In genomic region chr16:66516808-66517585, GRCh38 we compare ENCODE assay signal across 8 cellular contexts. TPM values are rescaled to one million over a fixed set of nuclear protein-coding genes. Genes with fewer than 3 reads are reported as not detected.
DNase-seq lines count a peak whose midpoint lies in the region; ATAC-seq and TF ChIP-seq lines count a peak whose summit lies in the region.

No MANE protein-coding gene starts in this region.

- peak overlapping the region; percentile 63 for H3K9ac ChIP-seq in SK-N-SH

- CTCF ChIA-PET in CD8-positive, alpha-beta memory T cell (lab: Charles Lee): interaction anchor here (0.7 to 1.5 kb wide), 3 partner anchors 27 to 40 kb away, joined by 3 to 6 read pairs (median 3); partner anchors contain the start of gene CKLF
- CTCF ChIA-PET in SK-N-SH (lab: Yijun Ruan, JAX): interaction anchor here (2.6 kb wide), 1 partner anchor 110 kb away, joined by 8 read pairs; no protein-coding TSS in a partner anchor

- H3K4me3 ChIP-seq in CD8-positive, alpha-beta memory T cell (ENCODE audit: low read length): peak overlapping the region; percentile 16
- H3K4me3 ChIP-seq in SK-N-SH (ENCODE audit: low read depth in 2 of 2, low read length in 1 of 2): no peak overlapping the region
- peak overlapping the region in 10 of 12 donors; percentile 21 to 50 (median 30) for H3K4me3 ChIP-seq in heart left ventricle
- H3K4me3 ChIP-seq in psoas muscle: peak overlapping the region; percentile 58
- no peak overlapping the region for H3K4me3 ChIP-seq in urinary bladder (ENCODE audit: low read depth, low read length)

- POLR2A ChIA-PET in CD8-positive, alpha-beta memory T cell (lab: Charles Lee): interaction anchor here (0.5 to 1.1 kb wide), 2 partner anchors 36 to 355 kb away, joined by 3 to 7 read pairs; partner anchors contain the start of gene CKLF
- POLR2A ChIA-PET in SK-N-SH (lab: Yijun Ruan, JAX): no interaction called here

- peak overlapping the region; percentile 72 for H3K4me2 ChIP-seq in SK-N-SH

- intact Hi-C loops in heart left ventricle (cut with DNase I): loop anchor here in 5 of 10 donors (1.0 to 5.0 kb wide), 6 partner anchors 32 to 151 kb away; partner anchors contain the start of genes CKLF (in 2 of the 5), TK2 (in 2 of the 5) and CDH5 (in 1 of the 5)
- intact Hi-C loops in psoas muscle (cut with DNase I): loop anchor here in 1 of 2 donors (5.0 kb wide), 1 partner anchor 35 kb away; the partner anchor contains the start of genes CKLF and TK2

- no peaks in the 10 kb centered on the region for H3K27me3 ChIP-seq in CD8-positive, alpha-beta memory T cell (ENCODE audit: insufficient read depth, low read length, poor library complexity, severe bottlenecking)
- H3K27me3 ChIP-seq in SK-N-SH (ENCODE audit: insufficient read depth): no peaks in the 10 kb centered on the region
- H3K27me3 ChIP-seq in heart left ventricle: no peaks in the 10 kb centered on the region
- no peaks in the 10 kb centered on the region for H3K27me3 ChIP-seq in psoas muscle (ENCODE audit: insufficient read depth in 3 of 3, low read length in 2 of 3)

- peak in 1 of 2 donors; percentile 69 for TF ChIP-seq POLR2A in heart left ventricle (IDR thresholded peaks at IDR 0.05)

- H3K4me1 Mint-ChIP-seq in CD8-positive, alpha-beta memory T cell: peaks cover 72 to 86% (median 78%) of the 10 kb centered on the region in 3 donors

- peaks cover 61% of the 10 kb centered on the region for H3K4me1 ChIP-seq in CD8-positive, alpha-beta memory T cell (ENCODE audit: insufficient read depth, low read length)
- H3K4me1 ChIP-seq in SK-N-SH (ENCODE audit: control insufficient read depth in 1 of 2, insufficient read depth in 2 of 2, low read depth in 1 of 2, low read length in 1 of 2): peaks cover 15 to 29% of the 10 kb centered on the region in 2 experiments; a peak in 3 of 4 replicates
- peaks cover 18 to 87% (median 67%) of the 10 kb centered on the region in 12 donors for H3K4me1 ChIP-seq in heart left ventricle
- H3K4me1 ChIP-seq in psoas muscle: peaks cover 51% of the 10 kb centered on the region
- H3K4me1 ChIP-seq in urinary bladder (ENCODE audit: insufficient read depth): no peaks in the 10 kb centered on the region

- peak overlapping the region; percentile 53; the same call in 1 of the 2 replicates for H2AFZ ChIP-seq in SK-N-SH (ENCODE audit: low read depth)

- 33% methylated on average over 14 of the region's 15 CpGs for WGBS in SK-N-SH (ENCODE audit: low lambda C conversion rate)
- 12 to 23% (median 16%) methylated on average over 13 to 15 of the region's 15 CpGs for WGBS in heart left ventricle, 4 donors
- WGBS in psoas muscle, 3 donors: 10 to 13% (median 11%) methylated on average over 15 of the region's 15 CpGs
- 21% methylated on average over 15 of the region's 15 CpGs for WGBS in urinary bladder

- peaks cover 22% of the 10 kb centered on the region for H3F3A ChIP-seq in SK-N-SH (replicated peaks; ENCODE audit: insufficient read depth)

- DNase-seq in CD8-positive, alpha-beta memory T cell: peak; percentile 31 to 89 (median 66)
- DNase-seq in GM20000 (ENCODE audit: low spot score) (peak; percentile 92), HS-5 (ENCODE audit: low read depth) (peak; percentile 95), SK-N-SH (peak; percentile 66), heart left ventricle (peak; percentile 97 to 99 (median 98)), psoas muscle (peak; percentile 96 to 99)
- DNase-seq in activated naive CD8-positive, alpha-beta T cell treated with anti-CD3 and anti-CD28 coated beads, Interleukin-2, amount 50 U/mL, for 16 hours (ENCODE audit: low read depth, low spot score): peak; percentile 5

- H3K4me3 Mint-ChIP-seq in CD8-positive, alpha-beta memory T cell: peak overlapping the region; percentile 14 to 89 (median 68)

- ATAC-seq in heart left ventricle: peak; percentile 95 to 96 (median 96)
- peak; percentile 95 to 98 (median 96) for ATAC-seq in psoas muscle

- TF ChIP-seq CTCF in GM20000 (IDR thresholded peaks at IDR 0.05; ENCODE audit: extremely low read depth, missing control alignments): no peak
- TF ChIP-seq CTCF in SK-N-SH (IDR thresholded peaks at IDR 0.05): no peak
- TF ChIP-seq CTCF in heart left ventricle (IDR thresholded peaks at IDR 0.05): no peak
- no peak for TF ChIP-seq CTCF in psoas muscle (IDR thresholded peaks at IDR 0.05)

- H3K27me3 Mint-ChIP-seq in CD8-positive, alpha-beta memory T cell: no peaks in the 10 kb centered on the region

- no peaks in the 10 kb centered on the region for H3K9me2 ChIP-seq in SK-N-SH

- H3K9me3 ChIP-seq in CD8-positive, alpha-beta memory T cell (ENCODE audit: low read length): no peaks in the 10 kb centered on the region
- H3K9me3 ChIP-seq in SK-N-SH: no peaks in the 10 kb centered on the region
- no peaks in the 10 kb centered on the region for H3K9me3 ChIP-seq in heart left ventricle
- H3K9me3 ChIP-seq in psoas muscle: no peaks in the 10 kb centered on the region

- H3K27ac ChIP-seq in CD8-positive, alpha-beta memory T cell (ENCODE audit: low read depth, low read length): peak overlapping the region; percentile 80
- H3K27ac ChIP-seq in SK-N-SH (ENCODE audit: low read depth in 2 of 2, low read length in 1 of 2) (peak overlapping the region; percentile 89 to 94), heart left ventricle (peak overlapping the region; percentile 89 to 100 (median 97)), psoas muscle (peak overlapping the region; percentile 99), urinary bladder (ENCODE audit: low read depth) (peak overlapping the region; percentile 96)

- no peaks in the 10 kb centered on the region for H3K36me3 ChIP-seq in CD8-positive, alpha-beta memory T cell (ENCODE audit: insufficient read depth, low read length)
- H3K36me3 ChIP-seq in SK-N-SH (replicated peaks in 1 of 2; ENCODE audit: control insufficient read depth in 1 of 2, insufficient read depth in 2 of 2, low read length in 1 of 2) (no peaks in the 10 kb centered on the region), heart left ventricle (peaks cover 0 to 25% (median 5%) of the 10 kb centered on the region in 9 donors), psoas muscle (ENCODE audit: insufficient read depth in 1 of 2, low read depth in 1 of 2) (peaks cover 0 to 35% of the 10 kb centered on the region in 2 donors), urinary bladder (ENCODE audit: insufficient read depth) (no peaks in the 10 kb centered on the region)

- TF ChIP-seq RAD21 in SK-N-SH (IDR thresholded peaks at IDR 0.05; ENCODE audit: low read length): no peak

- H3K79me2 ChIP-seq in SK-N-SH (ENCODE audit: insufficient read depth): no peaks in the 10 kb centered on the region

- TF ChIP-seq EP300 in SK-N-SH (IDR thresholded peaks at IDR 0.05; ENCODE audit: borderline replicate concordance in 1 of 2, low read depth in 1 of 2, low read length in 1 of 2): peak in 1 of 2 experiments; percentile 78; a peak in 1 of 4 replicates

- H3K36me3 Mint-ChIP-seq in CD8-positive, alpha-beta memory T cell: peaks cover 0 to 2% (median 0%) of the 10 kb centered on the region in 3 donors

- H3K27ac Mint-ChIP-seq in CD8-positive, alpha-beta memory T cell: peak overlapping the region; percentile 92 to 100 (median 98)

- no peaks in the 10 kb centered on the region for H3K9me3 Mint-ChIP-seq in CD8-positive, alpha-beta memory T cell

- no peaks in the 10 kb centered on the region for H4K20me1 ChIP-seq in SK-N-SH (ENCODE audit: insufficient read depth)

TF ChIP-seq in SK-N-SH, 30 proteins besides CTCF, POLR2A, EP300 and RAD21 (continues in another document):
- TF ChIP-seq JUND (IDR thresholded peaks at IDR 0.05): peak; percentile 84
- TF ChIP-seq MXI1 (IDR thresholded peaks at IDR 0.05; ENCODE audit: low read depth, low read length): peak; percentile 39; the same call in 1 of the 2 replicates
- TF ChIP-seq USF2 (IDR thresholded peaks at IDR 0.05; ENCODE audit: borderline replicate concordance, low read depth, low read length): no peak
- no peak for TF ChIP-seq GATA2 (CRISPR knock-in tag; IDR thresholded peaks at IDR 0.05)

RNA-seq across cellular contexts. Expression of gene TK2, which starts 32.9 kb away (rescaled TPM):
- 1 to 10 TPM; 5.6 TPM for total RNA-seq in CD8-positive, alpha-beta memory T cell
- 10.4 TPM for polyA plus RNA-seq in CD8-positive, alpha-beta memory T cell
- 25.2 and 37.6 TPM in 2 replicates for polyA plus RNA-seq in SK-N-SH (2012; rRNA removed)
- polyA plus RNA-seq in SK-N-SH (2012; cell fraction: cytosol; rRNA removed): 27.7 and 28.2 TPM in 2 replicates
- polyA plus RNA-seq in SK-N-SH (2012; cell fraction: nucleus; rRNA removed): 64.2 and 80.0 TPM in 2 replicates
- total RNA-seq in heart left ventricle: 10 to 100 TPM; 13.9 to 29.4 (median 17.4) TPM
- 10 to 100 TPM in 1 of 2 donors, 1 to 10 TPM in 1; 9.4 to 10.5 TPM for polyA plus RNA-seq in heart left ventricle
- total RNA-seq in psoas muscle: 10 to 100 TPM; 10.0 to 14.7 (median 12.2) TPM
- polyA plus RNA-seq in psoas muscle: 1 to 10 TPM; 4.0 to 9.2 (median 7.4) TPM
- 23.6 TPM for total RNA-seq in urinary bladder
- 20.3 TPM for polyA plus RNA-seq in urinary bladder

RNA-seq across cellular contexts. Expression of gene CKLF, which starts 35.4 kb away (rescaled TPM):
- total RNA-seq in CD8-positive, alpha-beta memory T cell: 100 to 1,000 TPM; 118 to 121 TPM
- polyA plus RNA-seq in CD8-positive, alpha-beta memory T cell: 265 TPM
- 179 and 211 TPM in 2 replicates for polyA plus RNA-seq in SK-N-SH (2012; rRNA removed)
- polyA plus RNA-seq in SK-N-SH (2012; cell fraction: cytosol; rRNA removed): 185 and 194 TPM in 2 replicates
- 42.3 and 65.4 TPM in 2 replicates for polyA plus RNA-seq in SK-N-SH (2012; cell fraction: nucleus; rRNA removed)
- total RNA-seq in heart left ventricle: 10 to 100 TPM in 2 of 9 donors, 1 to 10 TPM in 7; 4.1 to 28.9 (median 6.4) TPM
- 10 to 100 TPM in 1 of 2 donors, 1 to 10 TPM in 1; 4.9 to 18.8 TPM for polyA plus RNA-seq in heart left ventricle
- 1 to 10 TPM; 4.1 to 8.7 (median 6.4) TPM for total RNA-seq in psoas muscle
- polyA plus RNA-seq in psoas muscle: 10 to 100 TPM in 2 of 3 donors, 1 to 10 TPM in 1; 5.4 to 21.1 (median 14.8) TPM
- total RNA-seq in urinary bladder: 54.7 TPM
- polyA plus RNA-seq in urinary bladder: 54.9 TPM

RNA-seq across cellular contexts. Expression of gene CMTM1, which starts 49.2 kb away (rescaled TPM):
- 1 to 10 TPM; 8.2 to 8.6 TPM for total RNA-seq in CD8-positive, alpha-beta memory T cell
- 1.2 TPM for polyA plus RNA-seq in CD8-positive, alpha-beta memory T cell
- 3.1 and 3.7 TPM in 2 replicates for polyA plus RNA-seq in SK-N-SH (2012; rRNA removed)
- polyA plus RNA-seq in SK-N-SH (2012; cell fraction: cytosol; rRNA removed): 1.0 and 2.3 TPM in 2 replicates
- 3.1 and 3.2 TPM in 2 replicates for polyA plus RNA-seq in SK-N-SH (2012; cell fraction: nucleus; rRNA removed)
- 1 to 10 TPM in 5 of 9 donors, under 1 TPM in 3, not detected in 1; 0.49 to 2.4 (median 1.1) TPM for total RNA-seq in heart left ventricle
- under 1 TPM in 1 of 2 donors, not detected in 1; 0.40 TPM for polyA plus RNA-seq in heart left ventricle
- total RNA-seq in psoas muscle: 1 to 10 TPM in 1 of 4 donors, under 1 TPM in 1, not detected in 2; 0.76 to 1.1 TPM
- under 1 TPM in 2 of 3 donors, not detected in 1; 0.04 to 0.25 TPM for polyA plus RNA-seq in psoas muscle
- 3.1 TPM for total RNA-seq in urinary bladder
- polyA plus RNA-seq in urinary bladder: 1.1 TPM

Comparison
In these comparisons a context has a peak if more than half of its experiments do, and no peak if none do; other contexts are left out.
1. DNase-seq: peak in every context shown above with its lines; median percentile 98 in heart left ventricle; 98 in psoas muscle; 95 in HS-5; 92 in GM20000; 66 in CD8-positive, alpha-beta memory T cell; 66 in SK-N-SH; 5 in activated naive CD8-positive, alpha-beta T cell treated with anti-CD3 and anti-CD28 coated beads, Interleukin-2, amount 50 U/mL, for 16 hours.
2. H3K4me3 ChIP-seq: peak in CD8-positive, alpha-beta memory T cell (single experiment), heart left ventricle (10 of 12) and psoas muscle (single experiment); none in SK-N-SH (0 of 2) and urinary bladder (single experiment).
3. Peak in every context shown above with its lines, with median percentiles within 50 percentile points of each other: H3K27ac ChIP-seq.